In genomic region chr17:44255915-44256314, GRCh38 we compare ENCODE assay signal across 36 cellular contexts. TPM values are rescaled to one million over a fixed set of nuclear protein-coding genes. Genes with fewer than 3 reads are reported as not detected.
"Had no signal": no experiment of that assay in that cellular context is flagged by ENCODE, and none has a peak within 500 bp of the region (broad histone marks: within the 10 kb centered on the region; RNA-seq: fewer than 3 reads in every experiment).

No MANE protein-coding gene starts in this region.

- H3K4me1 ChIP-seq: body of pancreas, colonic mucosa, gastrocnemius medialis, left lung, lower lobe of right lung, parathyroid adenoma, psoas muscle, vagina had no signal

- H3K27me3 ChIP-seq: body of pancreas, colonic mucosa, gastrocnemius medialis, left lung, vagina had no signal

- H3K4me3 Mint-ChIP-seq: activated naive CD8-positive, alpha-beta T cell; naive thymus-derived CD8-positive, alpha-beta T cell; neural crest cell; stimulated activated memory B cell treated with anti-CD40 and anti-IgM and Interleukin-4, amounts not matched to agents 10 μg/mL and 1 μg/mL and 100 μg/mL, for 72 hours; stimulated activated naive CD8-positive, alpha-beta T cell treated with anti-CD3 and anti-CD28 coated beads, Interleukin-15, amount 100 ng/mL, for 72 hours; type B pancreatic cell had no signal

- H3K9me3 Mint-ChIP-seq: naive thymus-derived CD8-positive, alpha-beta T cell; stimulated activated memory B cell treated with anti-CD40 and anti-IgM and Interleukin-4, amounts not matched to agents 10 μg/mL and 1 μg/mL and 100 μg/mL, for 72 hours; stimulated activated naive CD8-positive, alpha-beta T cell treated with anti-CD3 and anti-CD28 coated beads, Interleukin-15, amount 100 ng/mL, for 72 hours; type B pancreatic cell had no signal

- H3K36me3 ChIP-seq: colonic mucosa, gastrocnemius medialis, left lung, lower lobe of right lung, vagina had no signal

- H2AFZ ChIP-seq: parathyroid adenoma had no signal

- H3K27ac Mint-ChIP-seq: activated naive CD8-positive, alpha-beta T cell; naive thymus-derived CD8-positive, alpha-beta T cell; stimulated activated memory B cell treated with anti-CD40 and anti-IgM and Interleukin-4, amounts not matched to agents 10 μg/mL and 1 μg/mL and 100 μg/mL, for 72 hours; type B pancreatic cell had no signal

- DNase-seq: activated CD4-positive, alpha-beta T cell treated with anti-CD3 and anti-CD28 coated beads for 4 hours; activated CD4-positive, alpha-beta T cell treated with anti-CD3 and anti-CD28 coated beads, Interleukin-2, amount 50 U/mL, for 4 hours; activated effector memory CD4-positive, alpha-beta T cell treated with Interleukin-2 at 50 U/mL for 16 hours; activated naive CD4-positive, alpha-beta T cell treated with Interleukin-2 at 50 U/mL for 16 hours; anterior cingulate cortex; body of pancreas; cerebellar nuclear complex; colonic mucosa; effector CD8-positive, alpha-beta T cell; gastrocnemius medialis; glutamatergic neuron; left lung; lower lobe of right lung; mesenchymal stem cell; naive thymus-derived CD8-positive, alpha-beta T cell; occipital lobe; psoas muscle; stimulated activated CD4-positive, alpha-beta T cell treated with anti-CD3 and anti-CD28 coated beads, Interleukin-1b, Interleukin-23, amount 100 ng/mL, for 48 hours; stimulated activated CD4-positive, alpha-beta T cell treated with anti-CD3 and anti-CD28 coated beads, Interleukin-4, amount 100 ng/mL, for 4 hours; stimulated activated CD8-positive, alpha-beta memory T cell treated with anti-CD3 and anti-CD28 coated beads, Interleukin-4, amount 100 ng/mL, for 48 hours; stimulated activated naive CD8-positive, alpha-beta T cell treated with anti-CD3 and anti-CD28 coated beads, Interleukin-15, amount 100 ng/mL, for 72 hours; substantia nigra; T-helper 9 cell had no signal

- H3K27me3 Mint-ChIP-seq: activated naive CD8-positive, alpha-beta T cell; naive thymus-derived CD8-positive, alpha-beta T cell; stimulated activated naive CD8-positive, alpha-beta T cell treated with anti-CD3 and anti-CD28 coated beads, Interleukin-15, amount 100 ng/mL, for 72 hours had no signal

- H3K9ac ChIP-seq: parathyroid adenoma had no signal

- H3K4me1 Mint-ChIP-seq: neural crest cell; stimulated activated memory B cell treated with anti-CD40 and anti-IgM and Interleukin-4, amounts not matched to agents 10 μg/mL and 1 μg/mL and 100 μg/mL, for 72 hours; stimulated activated naive CD8-positive, alpha-beta T cell treated with anti-CD3 and anti-CD28 coated beads, Interleukin-15, amount 100 ng/mL, for 72 hours had no signal

- H3K9me3 ChIP-seq: body of pancreas, colonic mucosa, gastrocnemius medialis, left lung, lower lobe of right lung, psoas muscle, vagina had no signal

- H3K4me2 ChIP-seq: smooth muscle cell had no signal

- H3K27ac ChIP-seq: body of pancreas, colonic mucosa, gastrocnemius medialis, left lung, lower lobe of right lung, parathyroid adenoma, psoas muscle, vagina, VCaP had no signal

- H3K36me3 Mint-ChIP-seq: activated naive CD8-positive, alpha-beta T cell; naive thymus-derived CD8-positive, alpha-beta T cell; stimulated activated memory B cell treated with anti-CD40 and anti-IgM and Interleukin-4, amounts not matched to agents 10 μg/mL and 1 μg/mL and 100 μg/mL, for 72 hours; type B pancreatic cell had no signal

- H3K4me3 ChIP-seq: body of pancreas, colonic mucosa, gastrocnemius medialis, left lung, lower lobe of right lung, psoas muscle, smooth muscle cell, vagina had no signal

- FAIRE-seq: endometrium, islet of Langerhans, TTC549 had no signal

RNA-seq across cellular contexts. Expression of gene SLC4A1, which starts 12.0 kb away (rescaled TPM):
- total RNA-seq: body of pancreas; dermis microvascular lymphatic vessel endothelial cell; epithelial cell of proximal tubule; naive thymus-derived CD8-positive, alpha-beta T cell; neural crest cell; smooth muscle cell; vagina had no signal
- polyA plus RNA-seq: naive thymus-derived CD8-positive, alpha-beta T cell; smooth muscle cell had no signal

RNA-seq across cellular contexts. Expression of gene RUNDC3A, which starts 52.5 kb away (rescaled TPM):
- total RNA-seq: gastrocnemius medialis; naive thymus-derived CD8-positive, alpha-beta T cell had no signal
- polyA plus RNA-seq: naive thymus-derived CD8-positive, alpha-beta T cell had no signal
